Comparison of ENCODE assay signal across 1 cellular context in the genomic region with DNA sequence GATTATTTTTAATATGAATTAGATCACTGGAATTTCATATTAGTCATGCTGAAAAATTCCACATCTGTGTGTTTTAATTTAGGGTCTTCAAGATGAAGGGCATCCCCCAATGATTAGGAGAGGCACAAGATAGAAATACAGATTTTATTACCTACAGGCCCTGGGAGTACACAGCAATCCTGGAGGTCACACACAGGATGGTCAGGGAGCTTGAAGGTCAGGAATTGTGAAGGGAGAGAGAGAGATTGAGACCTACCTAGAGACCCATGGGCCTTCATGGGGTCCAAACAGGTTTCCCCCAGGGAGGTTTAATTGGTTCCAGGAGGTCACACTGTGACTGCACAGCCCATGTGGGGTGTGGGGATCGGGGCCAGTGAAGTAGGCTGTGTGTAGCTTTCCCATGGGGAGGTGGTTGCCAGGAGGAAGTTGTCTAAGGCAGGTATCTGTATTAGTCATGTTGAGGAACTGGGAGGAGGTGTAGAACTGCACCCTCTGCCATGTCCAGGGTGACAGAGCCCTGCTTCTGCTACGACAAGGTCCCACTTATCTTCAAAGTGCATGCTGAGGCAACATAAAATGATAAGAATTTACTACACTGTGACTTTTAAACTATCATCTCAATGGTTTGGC.
TF ChIP-seq lines count a peak whose summit lies in the region.

No MANE protein-coding gene starts in this region.

TF ChIP-seq in WTC11, 78 proteins besides CTCF, POLR2A, EP300 and RAD21 (continued from another document):
- no peak for TF ChIP-seq ZNF138 (CRISPR knock-in tag; conservative IDR thresholded peaks at IDR 0.05)
- TF ChIP-seq RELA (CRISPR knock-in tag; IDR thresholded peaks at IDR 0.05; ENCODE audit: borderline replicate concordance), result no peak
- TF ChIP-seq MYBL2 (CRISPR knock-in tag; IDR thresholded peaks at IDR 0.05), result no peak
- TF ChIP-seq, protein P1, sequence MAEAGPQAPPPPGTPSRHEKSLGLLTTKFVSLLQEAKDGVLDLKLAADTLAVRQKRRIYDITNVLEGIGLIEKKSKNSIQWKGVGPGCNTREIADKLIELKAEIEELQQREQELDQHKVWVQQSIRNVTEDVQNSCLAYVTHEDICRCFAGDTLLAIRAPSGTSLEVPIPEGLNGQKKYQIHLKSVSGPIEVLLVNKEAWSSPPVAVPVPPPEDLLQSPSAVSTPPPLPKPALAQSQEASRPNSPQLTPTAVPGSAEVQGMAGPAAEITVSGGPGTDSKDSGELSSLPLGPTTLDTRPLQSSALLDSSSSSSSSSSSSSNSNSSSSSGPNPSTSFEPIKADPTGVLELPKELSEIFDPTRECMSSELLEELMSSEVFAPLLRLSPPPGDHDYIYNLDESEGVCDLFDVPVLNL (CRISPR knock-in tag; IDR thresholded peaks at IDR 0.05; ENCODE audit: borderline replicate concordance, low read depth), result no peak
